Comparison of ENCODE assay signal across 16 cellular contexts in the genomic region with DNA sequence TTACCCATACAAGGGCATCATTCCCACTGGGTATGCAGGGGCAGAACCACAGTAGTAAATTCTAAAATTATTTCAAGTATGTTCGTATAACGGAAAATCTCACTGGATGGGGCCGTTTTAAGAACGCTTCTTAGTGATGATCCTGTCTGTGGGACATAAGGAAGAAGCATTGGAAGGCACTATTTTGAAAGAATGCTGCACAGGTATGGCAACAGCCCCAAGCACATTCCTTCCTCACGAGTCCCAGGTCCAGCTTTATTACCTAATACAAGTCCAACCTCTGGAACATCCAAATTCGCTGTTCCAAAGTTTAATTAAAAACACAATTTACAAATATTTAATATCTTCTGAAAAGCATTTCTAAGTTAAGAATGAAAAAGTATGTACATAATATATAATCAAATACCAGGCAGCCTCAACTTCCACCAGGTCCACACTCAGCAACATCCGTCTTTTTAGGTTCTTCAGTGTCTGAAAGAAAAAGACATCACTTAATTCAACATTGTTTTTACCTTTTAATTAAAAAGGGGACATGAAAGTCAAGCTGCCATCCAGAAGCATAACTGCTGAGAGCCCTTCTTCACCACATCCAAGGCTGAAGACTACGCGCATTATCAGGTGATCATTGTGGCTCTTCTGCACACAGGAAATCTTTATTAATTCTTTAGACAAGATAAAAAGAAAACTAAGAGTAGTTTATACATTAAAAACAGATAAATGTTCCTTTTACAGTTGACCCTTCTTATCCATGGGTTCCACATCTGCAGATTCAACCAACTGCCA. TPM values are rescaled to one million over a fixed set of nuclear protein-coding genes. Genes with fewer than 3 reads are reported as not detected.
DNase-seq lines count a peak whose midpoint lies in the region; ATAC-seq and TF ChIP-seq lines count a peak whose summit lies in the region.
"Had no signal": no experiment of that assay in that cellular context is flagged by ENCODE, and none has a peak within 500 bp of the region (broad histone marks: within the 10 kb centered on the region; RNA-seq: fewer than 3 reads in every experiment).

No MANE protein-coding gene starts in this region.

- H3K9ac ChIP-seq in H9 (ENCODE audit: extremely low read depth, insufficient read length, low read length): no peak overlapping the region

- no peak overlapping the region for H3K18ac ChIP-seq in H9 (ENCODE audit: insufficient read length, low read depth, low read length)

- no peaks in the 10 kb centered on the region for H3K4me1 ChIP-seq in right cardiac atrium (ENCODE audit: control insufficient read depth, insufficient read depth, low read length)
- no peaks in the 10 kb centered on the region for H3K4me1 ChIP-seq in uterus
- no peaks in the 10 kb centered on the region for H3K4me1 ChIP-seq in H9 (ENCODE audit: insufficient read depth, low read length)

- no peak overlapping the region for H4K5ac ChIP-seq in H9 (ENCODE audit: insufficient read length, low read depth, low read length)

- H3K9me3 Mint-ChIP-seq in stimulated activated naive CD8-positive, alpha-beta T cell treated with anti-CD3 and anti-CD28 coated beads, Interleukin-15, Interleukin-2, amounts not matched to agents 100 ng/mL and 50 ng/mL, for 24 hours: no peaks in the 10 kb centered on the region
- no peaks in the 10 kb centered on the region for H3K9me3 Mint-ChIP-seq in stimulated activated naive CD8-positive, alpha-beta T cell treated with anti-CD3 and anti-CD28 coated beads, Interleukin-15, amount 100 ng/mL, for 72 hours
- no peaks in the 10 kb centered on the region for H3K9me3 Mint-ChIP-seq in activated CD8-positive, alpha-beta T cell treated with anti-CD3 and anti-CD28 coated beads, Interleukin-2, amount 10 ng/mL, durations not matched to agents 7 days and 5 days (ENCODE audit: insufficient read depth)
- no peaks in the 10 kb centered on the region for H3K9me3 Mint-ChIP-seq in H9
- H3K9me3 Mint-ChIP-seq: dendritic cell treated with granulocyte-macrophage colony-stimulating factor and Interleukin-4, amounts not matched to agents 40 ng/mL and 50 ng/mL, for 4 days had no signal

- 93% methylated on average over 9 of the region's 9 CpGs for WGBS in right cardiac atrium
- no CpG with 5 or more reads among the region's 9 CpGs for WGBS in H9 (ENCODE audit: extremely low coverage, insufficient read length, low lambda C conversion rate)

- no peak overlapping the region for H3K56ac ChIP-seq in H9 (ENCODE audit: insufficient read length, low read depth, low read length)

- no peaks in the 10 kb centered on the region for H3K27me3 Mint-ChIP-seq in stimulated activated naive CD8-positive, alpha-beta T cell treated with anti-CD3 and anti-CD28 coated beads, Interleukin-15, Interleukin-2, amounts not matched to agents 100 ng/mL and 50 ng/mL, for 24 hours
- H3K27me3 Mint-ChIP-seq in stimulated activated naive CD8-positive, alpha-beta T cell treated with anti-CD3 and anti-CD28 coated beads, Interleukin-15, amount 100 ng/mL, for 72 hours: no peaks in the 10 kb centered on the region
- H3K27me3 Mint-ChIP-seq in activated CD8-positive, alpha-beta T cell treated with anti-CD3 and anti-CD28 coated beads, Interleukin-2, amount 10 ng/mL, durations not matched to agents 7 days and 5 days (ENCODE audit: low read depth): no peaks in the 10 kb centered on the region
- H3K27me3 Mint-ChIP-seq in H9 (ENCODE audit: low read depth): no peaks in the 10 kb centered on the region
- H3K27me3 Mint-ChIP-seq: dendritic cell treated with granulocyte-macrophage colony-stimulating factor and Interleukin-4, amounts not matched to agents 40 ng/mL and 50 ng/mL, for 4 days had no signal

- H2AFZ ChIP-seq in H9 (ENCODE audit: low read length): no peak overlapping the region

- peak overlapping the region; percentile 28 for H3K27ac Mint-ChIP-seq in stimulated activated naive CD8-positive, alpha-beta T cell treated with anti-CD3 and anti-CD28 coated beads, Interleukin-15, Interleukin-2, amounts not matched to agents 100 ng/mL and 50 ng/mL, for 24 hours
- H3K27ac Mint-ChIP-seq in stimulated activated naive CD8-positive, alpha-beta T cell treated with anti-CD3 and anti-CD28 coated beads, Interleukin-15, amount 100 ng/mL, for 72 hours: no peak overlapping the region
- peak overlapping the region; percentile 39 for H3K27ac Mint-ChIP-seq in activated CD8-positive, alpha-beta T cell treated with anti-CD3 and anti-CD28 coated beads, Interleukin-2, amount 10 ng/mL, durations not matched to agents 7 days and 5 days
- no peak overlapping the region for H3K27ac Mint-ChIP-seq in H9
- H3K27ac Mint-ChIP-seq: dendritic cell treated with granulocyte-macrophage colony-stimulating factor and Interleukin-4, amounts not matched to agents 40 ng/mL and 50 ng/mL, for 4 days had no signal

- no peak overlapping the region for H3K14ac ChIP-seq in H9 (ENCODE audit: insufficient read depth, low read length)

- H2BK120ac ChIP-seq in H9 (ENCODE audit: low read depth, low read length, poor library complexity, severe bottlenecking): no peak overlapping the region

- no peak overlapping the region for H3K23ac ChIP-seq in H9 (ENCODE audit: insufficient read length, low read depth, low read length)

- H3K9me3 ChIP-seq in right cardiac atrium (ENCODE audit: control insufficient read depth, low read length) (no peaks in the 10 kb centered on the region), uterus (no peaks in the 10 kb centered on the region), H9 (ENCODE audit: control insufficient read depth, low read depth, low read length) (no peaks in the 10 kb centered on the region)
- H3K9me3 ChIP-seq: ovary, sigmoid colon had no signal

- no peaks in the 10 kb centered on the region for H4K20me1 ChIP-seq in H9 (ENCODE audit: control insufficient read depth, insufficient read depth, insufficient read length)

- H3K36me3 ChIP-seq in uterus: no peaks in the 10 kb centered on the region
- H3K36me3 ChIP-seq: ovary had no signal

- H3T11ph ChIP-seq in H9 (ENCODE audit: low read length): no peak overlapping the region

- H2BK15ac ChIP-seq in H9 (ENCODE audit: low read depth, low read length): no peak overlapping the region

- no peak for DNase-seq in stimulated activated naive CD8-positive, alpha-beta T cell treated with anti-CD3 and anti-CD28 coated beads, Interleukin-15, amount 100 ng/mL, for 72 hours
- peak; percentile 33 for DNase-seq in activated CD8-positive, alpha-beta T cell treated with anti-CD3 and anti-CD28 coated beads, Interleukin-2, amount 10 ng/mL, durations not matched to agents 7 days and 5 days
- DNase-seq in islet precursor cell (peak; percentile 60), right cardiac atrium (no peak), NCI-H82 (lab: John Stamatoyannopoulos, UW) (no peak), uterus (no peak), H9 (no peak)
- DNase-seq: Karpas-422, NCI-H1092 treated with DMSO at 0.1 percent for 48 hours, NCI-H2081 treated with DMSO at 0.1 percent for 48 hours, NCI-H510A, ovary, sigmoid colon had no signal

- peaks cover 15% of the 10 kb centered on the region for H3K4me1 Mint-ChIP-seq in stimulated activated naive CD8-positive, alpha-beta T cell treated with anti-CD3 and anti-CD28 coated beads, Interleukin-15, Interleukin-2, amounts not matched to agents 100 ng/mL and 50 ng/mL, for 24 hours (ENCODE audit: low read depth)
- H3K4me1 Mint-ChIP-seq in stimulated activated naive CD8-positive, alpha-beta T cell treated with anti-CD3 and anti-CD28 coated beads, Interleukin-15, amount 100 ng/mL, for 72 hours: peaks cover 14% of the 10 kb centered on the region
- peaks cover 36% of the 10 kb centered on the region for H3K4me1 Mint-ChIP-seq in activated CD8-positive, alpha-beta T cell treated with anti-CD3 and anti-CD28 coated beads, Interleukin-2, amount 10 ng/mL, durations not matched to agents 7 days and 5 days (ENCODE audit: low read depth)
- peaks cover 0 to 3% of the 10 kb centered on the region in 2 experiments; a peak in 1 of 4 replicates for H3K4me1 Mint-ChIP-seq in H9

- H2AK5ac ChIP-seq in H9 (ENCODE audit: insufficient read length, low read length): no peak overlapping the region

- H3K27ac ChIP-seq in right cardiac atrium (ENCODE audit: low read length): no peak overlapping the region
- H3K27ac ChIP-seq in uterus: no peak overlapping the region
- H3K27ac ChIP-seq in H9 (ENCODE audit: insufficient read length, low read depth, low read length): no peak overlapping the region
- H3K27ac ChIP-seq: ovary, sigmoid colon had no signal

- POLR2A ChIA-PET in activated CD8-positive, alpha-beta T cell treated with anti-CD3 and anti-CD28 coated beads, Interleukin-2, amount 10 ng/mL, durations not matched to agents 7 days and 5 days (lab: Charles Lee): no interaction called here

- H3K4ac ChIP-seq in H9 (ENCODE audit: low read depth, low read length): no peak overlapping the region

- intact Hi-C loops in right cardiac atrium (cut with DNase I) (no loop called here), uterus (cut with DNase I; ENCODE audit: low total_unique reads) (no loop called here)

- peaks cover 72% of the 10 kb centered on the region for H3K36me3 Mint-ChIP-seq in stimulated activated naive CD8-positive, alpha-beta T cell treated with anti-CD3 and anti-CD28 coated beads, Interleukin-15, Interleukin-2, amounts not matched to agents 100 ng/mL and 50 ng/mL, for 24 hours (ENCODE audit: low read depth)
- peaks cover 83% of the 10 kb centered on the region for H3K36me3 Mint-ChIP-seq in activated CD8-positive, alpha-beta T cell treated with anti-CD3 and anti-CD28 coated beads, Interleukin-2, amount 10 ng/mL, durations not matched to agents 7 days and 5 days (ENCODE audit: low read depth)
- peaks cover 17 to 85% (median 63%) of the 10 kb centered on the region in 3 experiments; a peak in 6 of 7 replicates for H3K36me3 Mint-ChIP-seq in H9 (ENCODE audit: insufficient read depth in 1 of 3, low read depth in 3 of 3)

- no peak overlapping the region for H3K4me2 ChIP-seq in H9 (ENCODE audit: insufficient read depth, insufficient read length, low read length)

- no peak for ATAC-seq in stimulated activated naive CD8-positive, alpha-beta T cell treated with anti-CD3 and anti-CD28 coated beads, Interleukin-15, amount 100 ng/mL, for 72 hours
- ATAC-seq in activated CD8-positive, alpha-beta T cell treated with anti-CD3 and anti-CD28 coated beads, Interleukin-2, amount 10 ng/mL, durations not matched to agents 7 days and 5 days: peak; percentile 41
- no peak for ATAC-seq in right cardiac atrium
- ATAC-seq: HCT116 had no signal

- H3K4me3 ChIP-seq in right cardiac atrium (ENCODE audit: low read length) (no peak overlapping the region), uterus (no peak overlapping the region)
- H3K4me3 ChIP-seq: ovary, sigmoid colon had no signal

- H2BK5ac ChIP-seq in H9 (ENCODE audit: insufficient read length, low read length): no peak overlapping the region

- no peak overlapping the region for H2BK12ac ChIP-seq in H9 (ENCODE audit: insufficient read length, low read depth, low read length)

- H3K23me2 ChIP-seq in H9 (ENCODE audit: insufficient read length, low read depth, low read length, poor library complexity, severe bottlenecking): no peaks in the 10 kb centered on the region

- TF ChIP-seq CTCF in uterus (IDR thresholded peaks at IDR 0.05): no peak
- no peak for TF ChIP-seq CTCF in H9 (conservative IDR thresholded peaks at IDR 0.05)

- no peak overlapping the region for H2BK20ac ChIP-seq in H9 (ENCODE audit: low read depth, low read length, poor library complexity, severe bottlenecking)

- no peak overlapping the region for H4K8ac ChIP-seq in H9 (replicated peaks; ENCODE audit: insufficient read length, low read depth, low read length)

- no peak overlapping the region for H3K4me3 Mint-ChIP-seq in stimulated activated naive CD8-positive, alpha-beta T cell treated with anti-CD3 and anti-CD28 coated beads, Interleukin-15, Interleukin-2, amounts not matched to agents 100 ng/mL and 50 ng/mL, for 24 hours
- H3K4me3 Mint-ChIP-seq in stimulated activated naive CD8-positive, alpha-beta T cell treated with anti-CD3 and anti-CD28 coated beads, Interleukin-15, amount 100 ng/mL, for 72 hours: no peak overlapping the region
- no peak overlapping the region for H3K4me3 Mint-ChIP-seq in activated CD8-positive, alpha-beta T cell treated with anti-CD3 and anti-CD28 coated beads, Interleukin-2, amount 10 ng/mL, durations not matched to agents 7 days and 5 days
- no peak overlapping the region for H3K4me3 Mint-ChIP-seq in H9
- H3K4me3 Mint-ChIP-seq: dendritic cell treated with granulocyte-macrophage colony-stimulating factor and Interleukin-4, amounts not matched to agents 40 ng/mL and 50 ng/mL, for 4 days had no signal

- no peaks in the 10 kb centered on the region for H3K27me3 ChIP-seq in right cardiac atrium (ENCODE audit: control insufficient read depth, insufficient read depth)
- no peaks in the 10 kb centered on the region for H3K27me3 ChIP-seq in uterus
- H3K27me3 ChIP-seq in H9 (ENCODE audit: insufficient read depth, low read length): no peaks in the 10 kb centered on the region
- H3K27me3 ChIP-seq: ovary, sigmoid colon had no signal

- H4K91ac ChIP-seq in H9 (ENCODE audit: insufficient read length, low read depth, low read length): no peak overlapping the region

- TF ChIP-seq POLR2A in uterus (IDR thresholded peaks at IDR 0.05): no peak

- H3K79me1 ChIP-seq in H9 (ENCODE audit: insufficient read depth, low read depth, low read length, poor library complexity, severe bottlenecking): no peaks in the 10 kb centered on the region

- CTCF ChIA-PET in activated CD8-positive, alpha-beta T cell treated with anti-CD3 and anti-CD28 coated beads, Interleukin-2, amount 10 ng/mL, durations not matched to agents 7 days and 5 days (lab: Charles Lee): interaction anchor here (1.6 to 1.7 kb wide), 2 partner anchors 108 to 346 kb away, joined by 3 to 5 read pairs; no protein-coding TSS in a partner anchor

- no peaks in the 10 kb centered on the region for H3K79me2 ChIP-seq in H9 (ENCODE audit: insufficient read depth, low read length)

RNA-seq across cellular contexts. Expression of a gene that starts 49.8 kb away (rescaled TPM):
- total RNA-seq in activated CD8-positive, alpha-beta T cell treated with anti-CD3 and anti-CD28 coated beads, Interleukin-2, amount 10 ng/mL, durations not matched to agents 7 days and 5 days: 10 to 100 TPM; 88.9 to 90.4 TPM
- total RNA-seq in right cardiac atrium (10 to 100 TPM; 43.6 to 48.0 (median 45.0) TPM), uterus (10 to 100 TPM; 26.9 to 74.8 (median 40.3) TPM), H9 (2021) (107 and 112 TPM in 2 replicates)
- 33.8 TPM for polyA plus RNA-seq in right cardiac atrium

RNA-seq across cellular contexts. Expression of a gene that starts 52.6 kb away (rescaled TPM):
- 100 to 1,000 TPM; 214 to 225 TPM for total RNA-seq in activated CD8-positive, alpha-beta T cell treated with anti-CD3 and anti-CD28 coated beads, Interleukin-2, amount 10 ng/mL, durations not matched to agents 7 days and 5 days
- 10 to 100 TPM; 11.4 to 21.2 (median 18.2) TPM for total RNA-seq in right cardiac atrium
- polyA plus RNA-seq in right cardiac atrium: 4.8 TPM
- 10 to 100 TPM in 1 of 4 donors, 1 to 10 TPM in 3; 3.3 to 25.9 (median 6.6) TPM for total RNA-seq in uterus
- total RNA-seq in H9 (2021): 2.6 and 4.0 TPM in 2 replicates

Comparison
In these comparisons a context has a peak if more than half of its experiments do, and no peak if none do; other contexts are left out.
1. H3K27ac Mint-ChIP-seq: peak in stimulated activated naive CD8-positive, alpha-beta T cell treated with anti-CD3 and anti-CD28 coated beads, Interleukin-15, Interleukin-2, amounts not matched to agents 100 ng/mL and 50 ng/mL, for 24 hours (single experiment) and activated CD8-positive, alpha-beta T cell treated with anti-CD3 and anti-CD28 coated beads, Interleukin-2, amount 10 ng/mL, durations not matched to agents 7 days and 5 days (single experiment); none in stimulated activated naive CD8-positive, alpha-beta T cell treated with anti-CD3 and anti-CD28 coated beads, Interleukin-15, amount 100 ng/mL, for 72 hours (0 of 2) and H9 (0 of 3).
2. DNase-seq: peak in activated CD8-positive, alpha-beta T cell treated with anti-CD3 and anti-CD28 coated beads, Interleukin-2, amount 10 ng/mL, durations not matched to agents 7 days and 5 days (single experiment) and islet precursor cell (single experiment); none in stimulated activated naive CD8-positive, alpha-beta T cell treated with anti-CD3 and anti-CD28 coated beads, Interleukin-15, amount 100 ng/mL, for 72 hours (0 of 2), right cardiac atrium (0 of 3), NCI-H82 (single experiment), uterus (0 of 2) and H9 (single experiment).
3. RNA of a gene that starts 52.6 kb away (total RNA-seq): 214 to 225 TPM in activated CD8-positive, alpha-beta T cell treated with anti-CD3 and anti-CD28 coated beads, Interleukin-2, amount 10 ng/mL, durations not matched to agents 7 days and 5 days; 11.4 to 21.2 TPM in right cardiac atrium, 3.3 to 25.9 TPM in uterus and 2.6 to 4.0 TPM in H9; every median in the first group is over 4 times any median in the second.